ENCODE assay signal across 21 cellular contexts in the genomic region with DNA sequence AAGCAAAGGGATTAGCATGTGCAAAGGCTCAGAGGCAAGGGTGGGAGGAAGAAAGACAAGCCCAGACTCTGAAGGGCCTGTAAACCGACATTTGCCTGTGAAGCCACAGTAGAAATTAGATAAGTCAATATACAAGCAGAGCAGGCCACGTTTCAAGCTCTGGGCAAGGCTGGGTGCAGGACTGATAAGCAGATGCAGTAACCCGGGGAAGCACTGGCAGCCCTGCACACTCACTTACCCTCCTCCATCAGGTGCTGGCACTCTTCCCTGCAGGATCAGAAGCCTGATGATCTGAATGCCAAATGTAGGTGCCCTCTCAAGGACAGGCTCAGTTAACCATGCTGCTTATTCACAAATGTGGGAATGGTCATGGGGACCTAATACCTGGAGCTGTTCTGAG. TPM values are rescaled to one million over a fixed set of nuclear protein-coding genes. Genes with fewer than 3 reads are reported as not detected.
DNase-seq lines count a peak whose midpoint lies in the region; ATAC-seq lines count a peak whose summit lies in the region.
"Had no signal": no experiment of that assay in that cellular context is flagged by ENCODE, and none has a peak within 500 bp of the region (broad histone marks: within the 10 kb centered on the region; RNA-seq: fewer than 3 reads in every experiment).

No MANE protein-coding gene starts in this region.

- no peak overlapping the region for H3K4me3 Mint-ChIP-seq in activated T-cell treated with anti-CD3 and anti-CD28 coated beads, Interleukin-2, amount 50 U/mL, for 72 hours
- H3K4me3 Mint-ChIP-seq: B cell; CD4-positive, CD25-positive, alpha-beta regulatory T cell had no signal

- H3K27me3 Mint-ChIP-seq in activated T-cell treated with anti-CD3 and anti-CD28 coated beads, Interleukin-2, amount 50 U/mL, for 72 hours (ENCODE audit: low read depth): peaks cover 6% of the 10 kb centered on the region
- H3K27me3 Mint-ChIP-seq: CD4-positive, CD25-positive, alpha-beta regulatory T cell had no signal

- ATAC-seq in left lobe of liver: peak; percentile 21
- ATAC-seq in activated T-cell treated with anti-CD3 and anti-CD28 coated beads, Interleukin-2, amount 50 U/mL, for 72 hours (replicated peaks in 1 of 2): no peak
- ATAC-seq in GM21367 (IDR thresholded peaks at IDR 0.05; ENCODE audit: unreplicated experiment): no peak

- no peak overlapping the region for H3K27ac Mint-ChIP-seq in activated T-cell treated with anti-CD3 and anti-CD28 coated beads, Interleukin-2, amount 50 U/mL, for 72 hours
- H3K27ac Mint-ChIP-seq: B cell; CD4-positive, CD25-positive, alpha-beta regulatory T cell had no signal

- intact Hi-C loops in cardiac septum (cut with DNase I): loop anchor here (5.0 kb wide), 1 partner anchor 44 kb away; a partner anchor contains a TSS

- no peaks in the 10 kb centered on the region for H3K36me3 Mint-ChIP-seq in activated T-cell treated with anti-CD3 and anti-CD28 coated beads, Interleukin-2, amount 50 U/mL, for 72 hours (ENCODE audit: insufficient read depth in 2 of 2)
- H3K36me3 Mint-ChIP-seq: CD4-positive, CD25-positive, alpha-beta regulatory T cell had no signal

- H3K9me3 Mint-ChIP-seq in activated T-cell treated with anti-CD3 and anti-CD28 coated beads, Interleukin-2, amount 50 U/mL, for 72 hours: no peaks in the 10 kb centered on the region

- DNase-seq in NCI-H345 (lab: John Stamatoyannopoulos, UW): peak; percentile 36
- no peak for DNase-seq in NCI-H345 treated with DMSO at 0.1 percent for 48 hours (lab: John Stamatoyannopoulos, UW; ENCODE audit: unreplicated experiment)
- DNase-seq in NCI-H69 (lab: John Stamatoyannopoulos, UW): peak; percentile 26
- peak; percentile 82 for DNase-seq in cardiac septum (ENCODE audit: low spot score)
- DNase-seq in left lobe of liver (ENCODE audit: low spot score): no peak
- no peak for DNase-seq in activated T-cell treated with anti-CD3 and anti-CD28 coated beads, Interleukin-2, amount 50 U/mL, for 72 hours
- no peak for DNase-seq in effector CD8-positive, alpha-beta T cell (lab: John Stamatoyannopoulos, UW)
- DNase-seq: CD4-positive, CD25-positive, alpha-beta regulatory T cell; COR-L47; DMS153; IMR-90; NCI-H1092; NCI-H1436 treated with DMSO at 0.1 percent for 48 hours; NCI-H2081; NCI-H2171 treated with DMSO at 0.1 percent for 48 hours; NCI-H510A treated with DMSO at 0.1 percent for 48 hours; NCI-H82; PC-9; SJCRH30 had no signal

- H3K4me1 Mint-ChIP-seq in activated T-cell treated with anti-CD3 and anti-CD28 coated beads, Interleukin-2, amount 50 U/mL, for 72 hours (ENCODE audit: low read depth): no peaks in the 10 kb centered on the region
- H3K4me1 Mint-ChIP-seq: B cell; CD4-positive, CD25-positive, alpha-beta regulatory T cell had no signal

RNA-seq across cellular contexts. Expression of a gene that starts 46.3 kb away (rescaled TPM):
- 86.8 TPM for total RNA-seq in cardiac septum
- 16.8 TPM for total RNA-seq in left lobe of liver
- total RNA-seq in activated T-cell treated with anti-CD3 and anti-CD28 coated beads, Interleukin-2, amount 50 U/mL, for 72 hours: 10 to 100 TPM; 14.5 to 15.0 TPM

Comparison
In these comparisons a context has a peak if more than half of its experiments do, and no peak if none do; other contexts are left out.
1. DNase-seq: peak in NCI-H345 (single experiment), NCI-H69 (single experiment) and cardiac septum (single experiment); none in NCI-H345 treated with DMSO at 0.1 percent for 48 hours (single experiment), left lobe of liver (single experiment), activated T-cell treated with anti-CD3 and anti-CD28 coated beads, Interleukin-2, amount 50 U/mL, for 72 hours (0 of 2) and effector CD8-positive, alpha-beta T cell (single experiment).